In genomic region chr9:85741875-85742629, GRCh38 we compare ENCODE assay signal across 8 cellular contexts. TPM values are rescaled to one million over a fixed set of nuclear protein-coding genes. Genes with fewer than 3 reads are reported as not detected.
DNase-seq lines count a peak whose midpoint lies in the region; ATAC-seq and TF ChIP-seq lines count a peak whose summit lies in the region.

Gene AGTPBP1, minus strand, starts transcription at chr9:85741954. Its CDS starts 29,421 bp downstream, at chr9:85712533.

- peak; percentile 98 for DNase-seq in Daoy (ENCODE audit: low read depth)
- DNase-seq in GOT3 (lab: John Stamatoyannopoulos, UW) = peak; percentile 47
- peak; percentile 48 for DNase-seq in LNCaP clone FGC (ENCODE audit: low read depth)
- DNase-seq in RWPE2 (ENCODE audit: low spot score) = peak; percentile 89
- DNase-seq in activated T-helper 2 cell treated with anti-CD3 and anti-CD28 coated beads, Interferon-gamma antibody, Interleukin-2, Interleukin-4, amounts not matched to agents 10 μg/mL and 5 μg/mL and 100 μg/mL, durations not matched to agents 14 hours and 24 hours and 36 hours (ENCODE audit: low spot score) = peak; percentile 93
- DNase-seq in fibroblast of peridontal ligament (ENCODE audit: extremely low read depth) = peak; percentile 79
- peak; percentile 99 for DNase-seq in stimulated activated naive CD8-positive, alpha-beta T cell treated with anti-CD3 and anti-CD28 coated beads, Interleukin-15, Interleukin-2, amounts not matched to agents 100 U/mL and 50 U/mL, for 24 hours

- no peaks in the 10 kb centered on the region for H3K36me3 Mint-ChIP-seq in activated T-helper 2 cell treated with anti-CD3 and anti-CD28 coated beads, Interferon-gamma antibody, Interleukin-2, Interleukin-4, amounts not matched to agents 10 μg/mL and 5 μg/mL and 100 μg/mL, durations not matched to agents 14 hours and 24 hours and 36 hours (ENCODE audit: low read depth)
- H3K36me3 Mint-ChIP-seq in nephron (ENCODE audit: low read depth) = no peaks in the 10 kb centered on the region

- peak within 1 kb of the TSS; percentile 97 for H3K27ac Mint-ChIP-seq in activated T-helper 2 cell treated with anti-CD3 and anti-CD28 coated beads, Interferon-gamma antibody, Interleukin-2, Interleukin-4, amounts not matched to agents 10 μg/mL and 5 μg/mL and 100 μg/mL, durations not matched to agents 14 hours and 24 hours and 36 hours
- H3K27ac Mint-ChIP-seq in nephron = peak within 1 kb of the TSS; percentile 67 to 96 (median 87)

- peaks cover 8% of the 10 kb centered on the region for H3K27me3 ChIP-seq in RWPE2 (ENCODE audit: insufficient read depth, poor library complexity, severe bottlenecking)

- peak within 1 kb of the TSS; percentile 54 for H3K27ac ChIP-seq in RWPE2 (ENCODE audit: poor library complexity, severe bottlenecking)

- H3K4me3 Mint-ChIP-seq in activated T-helper 2 cell treated with anti-CD3 and anti-CD28 coated beads, Interferon-gamma antibody, Interleukin-2, Interleukin-4, amounts not matched to agents 10 μg/mL and 5 μg/mL and 100 μg/mL, durations not matched to agents 14 hours and 24 hours and 36 hours (ENCODE audit: low read depth) = peak within 1 kb of the TSS; percentile 97
- peak within 1 kb of the TSS; percentile 91 to 98 (median 96) for H3K4me3 Mint-ChIP-seq in nephron

- H3K4me3 ChIP-seq in LNCaP clone FGC (ENCODE audit: low read depth, low read length) (peak within 1 kb of the TSS; percentile 88), RWPE2 (ENCODE audit: severe bottlenecking) (peak within 1 kb of the TSS; percentile 94)

- no peaks in the 10 kb centered on the region for H3K9me3 Mint-ChIP-seq in activated T-helper 2 cell treated with anti-CD3 and anti-CD28 coated beads, Interferon-gamma antibody, Interleukin-2, Interleukin-4, amounts not matched to agents 10 μg/mL and 5 μg/mL and 100 μg/mL, durations not matched to agents 14 hours and 24 hours and 36 hours
- no peaks in the 10 kb centered on the region for H3K9me3 Mint-ChIP-seq in nephron

- ATAC-seq in RWPE2 (ENCODE audit: low read depth) = peak; percentile 68
- ATAC-seq in stimulated activated naive CD8-positive, alpha-beta T cell treated with anti-CD3 and anti-CD28 coated beads, Interleukin-15, Interleukin-2, amounts not matched to agents 100 U/mL and 50 U/mL, for 24 hours = peak; percentile 91

- H3K4me1 ChIP-seq in RWPE2 (ENCODE audit: insufficient read depth, poor library complexity, severe bottlenecking) = peaks cover 12% of the 10 kb centered on the region

- intact Hi-C loops in activated T-helper 2 cell treated with anti-CD3 and anti-CD28 coated beads, Interferon-gamma antibody, Interleukin-2, Interleukin-4, amounts not matched to agents 10 μg/mL and 5 μg/mL and 100 μg/mL, durations not matched to agents 14 hours and 24 hours and 36 hours (cut with micrococcal nuclease) = loop anchor here (1.0 to 5.0 kb wide), 6 partner anchors 44 to 1450 kb away; partner anchors contain the start of genes ISCA1 and TUT7

- H3K36me3 ChIP-seq in RWPE2 (ENCODE audit: low read depth) = no peaks in the 10 kb centered on the region

- no peaks in the 10 kb centered on the region for H3K9me3 ChIP-seq in RWPE2 (ENCODE audit: severe bottlenecking)

- H3K27me3 Mint-ChIP-seq in activated T-helper 2 cell treated with anti-CD3 and anti-CD28 coated beads, Interferon-gamma antibody, Interleukin-2, Interleukin-4, amounts not matched to agents 10 μg/mL and 5 μg/mL and 100 μg/mL, durations not matched to agents 14 hours and 24 hours and 36 hours (ENCODE audit: low read depth) = peaks cover 11% of the 10 kb centered on the region
- no peaks in the 10 kb centered on the region for H3K27me3 Mint-ChIP-seq in nephron (ENCODE audit: low read depth)

- no peak for TF ChIP-seq CTCF in LNCaP clone FGC (IDR thresholded peaks at IDR 0.05; ENCODE audit: control insufficient read depth, extremely low read depth, insufficient read depth)
- TF ChIP-seq CTCF in RWPE2 (IDR thresholded peaks at IDR 0.05; ENCODE audit: poor library complexity, severe bottlenecking) = no peak
- peak in 1 of 3 experiments; percentile 20 for TF ChIP-seq CTCF in nephron (IDR thresholded peaks at IDR 0.05; ENCODE audit: unreplicated experiment in 3 of 3)

- H3K4me1 Mint-ChIP-seq in activated T-helper 2 cell treated with anti-CD3 and anti-CD28 coated beads, Interferon-gamma antibody, Interleukin-2, Interleukin-4, amounts not matched to agents 10 μg/mL and 5 μg/mL and 100 μg/mL, durations not matched to agents 14 hours and 24 hours and 36 hours (ENCODE audit: low read depth) = peaks cover 40% of the 10 kb centered on the region
- peaks cover 22% of the 10 kb centered on the region for H3K4me1 Mint-ChIP-seq in nephron

RNA-seq across cellular contexts. Expression of gene AGTPBP1, which starts in this region (rescaled TPM):
- 17.3 and 19.3 TPM in 2 replicates for total RNA-seq in Daoy (2014; rRNA removed; shearing (Covaris generic))
- 26.5 and 28.1 TPM in 2 replicates for total RNA-seq in activated T-helper 2 cell treated with anti-CD3 and anti-CD28 coated beads, Interferon-gamma antibody, Interleukin-2, Interleukin-4, amounts not matched to agents 10 μg/mL and 5 μg/mL and 100 μg/mL, durations not matched to agents 14 hours and 24 hours and 36 hours

Comparison
In these comparisons a context has a peak if more than half of its experiments do, and no peak if none do; other contexts are left out.
1. Peak in every context shown above with its lines: DNase-seq, ATAC-seq, H3K4me3 ChIP-seq and H3K27ac ChIP-seq.
2. DNase-seq: peak in every context shown above with its lines; median percentile 99 in stimulated activated naive CD8-positive, alpha-beta T cell treated with anti-CD3 and anti-CD28 coated beads, Interleukin-15, Interleukin-2, amounts not matched to agents 100 U/mL and 50 U/mL, for 24 hours; 98 in Daoy; 93 in activated T-helper 2 cell treated with anti-CD3 and anti-CD28 coated beads, Interferon-gamma antibody, Interleukin-2, Interleukin-4, amounts not matched to agents 10 μg/mL and 5 μg/mL and 100 μg/mL, durations not matched to agents 14 hours and 24 hours and 36 hours; 89 in RWPE2; 79 in fibroblast of peridontal ligament; 48 in LNCaP clone FGC; 47 in GOT3.